In the genomic region with DNA sequence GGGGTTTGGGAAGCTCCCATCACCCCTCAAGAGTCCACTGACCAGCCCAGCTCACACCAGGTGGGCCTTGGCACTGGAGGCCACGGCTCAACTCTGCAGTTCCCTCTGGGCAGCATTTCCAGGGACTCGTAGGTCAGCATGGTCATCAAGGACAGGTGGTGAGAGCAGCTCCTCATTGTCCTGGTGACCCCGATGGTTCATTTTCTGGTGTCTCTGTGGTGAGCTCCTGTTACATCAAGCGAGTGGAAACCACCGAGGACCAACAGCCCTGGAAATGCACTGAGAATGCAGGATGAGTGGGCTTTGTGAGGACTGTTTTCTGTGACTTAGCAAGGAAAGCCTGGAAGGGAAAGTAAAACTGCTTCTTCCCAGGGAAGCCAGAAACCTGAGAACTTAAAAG, we compare ENCODE assay signal across 4 cellular contexts. TPM values are rescaled to one million over a fixed set of nuclear protein-coding genes. Genes with fewer than 3 reads are reported as not detected.
"Had no signal": no experiment of that assay in that cellular context is flagged by ENCODE, and none has a peak within 500 bp of the region (broad histone marks: within the 10 kb centered on the region; RNA-seq: fewer than 3 reads in every experiment).

No MANE protein-coding gene starts in this region.

RNA-seq across cellular contexts. Expression of a gene that starts 40.8 kb away (rescaled TPM):
- total RNA-seq: MCF 10A, NCI-H460, PC-9, SK-MEL-5 had no signal
